In the genomic region with DNA sequence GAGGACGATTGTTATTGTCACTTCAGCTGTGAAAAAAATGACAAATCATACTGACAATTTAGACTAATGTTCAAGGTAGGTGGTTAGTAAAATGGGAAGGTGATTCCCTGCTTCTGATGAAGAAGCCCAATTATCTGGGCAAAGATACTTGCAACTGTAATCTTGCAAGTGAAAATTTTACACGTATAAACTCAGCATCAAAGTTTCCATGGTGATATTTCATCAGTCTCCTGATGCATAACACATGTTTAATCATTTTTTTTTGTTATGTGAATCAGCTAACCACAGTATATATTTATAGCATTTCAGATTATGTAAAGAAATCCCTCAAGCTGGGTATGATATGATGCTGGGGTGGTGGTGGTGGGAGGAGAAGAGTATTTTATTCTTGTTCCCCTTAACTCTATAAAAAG, we compare ENCODE assay signal across 15 cellular contexts. TPM values are rescaled to one million over a fixed set of nuclear protein-coding genes. Genes with fewer than 3 reads are reported as not detected.
DNase-seq lines count a peak whose midpoint lies in the region; ATAC-seq, FAIRE-seq and TF ChIP-seq lines count a peak whose summit lies in the region.
"Had no signal": no experiment of that assay in that cellular context is flagged by ENCODE, and none has a peak within 500 bp of the region (broad histone marks: within the 10 kb centered on the region; RNA-seq: fewer than 3 reads in every experiment).

No MANE protein-coding gene starts in this region.

- in situ Hi-C loops in transverse colon (cut with MboI; ENCODE audit: low pct_ligation_motif_present in 1 of 4, low pct_unique_long_range_greater_than_20kb in 1 of 4, low sequenced_read_pairs in 3 of 4) = no loop called here

- TF ChIP-seq POLR2A in GM18505 (IDR thresholded peaks at IDR 0.05; ENCODE audit: borderline replicate concordance, extremely low read depth, insufficient read depth, insufficient read length) = no peak
- no peak for TF ChIP-seq POLR2A in transverse colon (IDR thresholded peaks at IDR 0.05)

- WGBS in transverse colon (ENCODE audit: low coverage in 1 of 2), 2 donors = 32 to 48% methylated on average over 2 of the region's 2 CpGs

- TF ChIP-seq CTCF in D721Med (IDR thresholded peaks at IDR 0.05; ENCODE audit: insufficient read depth, missing control alignments) (no peak), epithelial cell of esophagus (IDR thresholded peaks at IDR 0.05; ENCODE audit: insufficient read depth, low read depth, low read length, missing control alignments) (no peak), transverse colon (IDR thresholded peaks at IDR 0.05) (no peak)

- FAIRE-seq in D721Med (lab: Jason Lieb, UNC) = peak; percentile 56

- H3K4me1 ChIP-seq in transverse colon = no peaks in the 10 kb centered on the region
- H3K4me1 ChIP-seq: psoas muscle had no signal

- DNase-seq in D721Med (ENCODE audit: insufficient read length, low spot score) (no peak), RKO (ENCODE audit: low spot score) (peak; percentile 32), epithelial cell of esophagus (ENCODE audit: low read depth) (peak; percentile 47), hypothalamus (lab: John Stamatoyannopoulos, UW) (no peak), transverse colon (no peak), NCI-H1092 (lab: John Stamatoyannopoulos, UW) (no peak)
- DNase-seq: DMS79, dorsolateral prefrontal cortex, NCI-H524 treated with DMSO at 0.1 percent for 48 hours, psoas muscle had no signal

- intact Hi-C loops in transverse colon (cut with DNase I; ENCODE audit: low total_unique reads) = no loop called here

- TF ChIP-seq EP300 in transverse colon (IDR thresholded peaks at IDR 0.05; ENCODE audit: low read depth) = no peak

- H3K36me3 ChIP-seq in transverse colon = no peaks in the 10 kb centered on the region

- no peaks in the 10 kb centered on the region for H3K9me3 ChIP-seq in transverse colon
- H3K9me3 ChIP-seq: psoas muscle had no signal

- no peaks in the 10 kb centered on the region for H3K27me3 ChIP-seq in transverse colon
- H3K27me3 ChIP-seq: dorsolateral prefrontal cortex had no signal

- H3K4me3 ChIP-seq in epithelial cell of esophagus (ENCODE audit: low read length) = no peak overlapping the region
- no peak overlapping the region for H3K4me3 ChIP-seq in transverse colon
- H3K4me3 ChIP-seq: dorsolateral prefrontal cortex, psoas muscle had no signal

- no peak overlapping the region for H3K27ac ChIP-seq in transverse colon
- H3K27ac ChIP-seq: KMS-11, psoas muscle, RWPE1 had no signal

- peak; percentile 27 for ATAC-seq in GM18517 (IDR thresholded peaks at IDR 0.05; ENCODE audit: unreplicated experiment)
- no peak for ATAC-seq in GM18505 (IDR thresholded peaks at IDR 0.05; ENCODE audit: unreplicated experiment)
- ATAC-seq: psoas muscle, WTC11 had no signal

RNA-seq across cellular contexts. Expression of a gene that starts 16.4 kb away (rescaled TPM):
- 10 to 100 TPM in 3 of 4 donors, 1 to 10 TPM in 1; 1.2 to 25.7 (median 21.7) TPM for total RNA-seq in transverse colon

Comparison
In these comparisons a context has a peak if more than half of its experiments do, and no peak if none do; other contexts are left out.
1. DNase-seq: peak in RKO (single experiment) and epithelial cell of esophagus (single experiment); none in D721Med (single experiment), hypothalamus (0 of 51), transverse colon (single experiment) and NCI-H1092 (single experiment).